Comparison of ENCODE assay signal across 14 cellular contexts in the genomic region with DNA sequence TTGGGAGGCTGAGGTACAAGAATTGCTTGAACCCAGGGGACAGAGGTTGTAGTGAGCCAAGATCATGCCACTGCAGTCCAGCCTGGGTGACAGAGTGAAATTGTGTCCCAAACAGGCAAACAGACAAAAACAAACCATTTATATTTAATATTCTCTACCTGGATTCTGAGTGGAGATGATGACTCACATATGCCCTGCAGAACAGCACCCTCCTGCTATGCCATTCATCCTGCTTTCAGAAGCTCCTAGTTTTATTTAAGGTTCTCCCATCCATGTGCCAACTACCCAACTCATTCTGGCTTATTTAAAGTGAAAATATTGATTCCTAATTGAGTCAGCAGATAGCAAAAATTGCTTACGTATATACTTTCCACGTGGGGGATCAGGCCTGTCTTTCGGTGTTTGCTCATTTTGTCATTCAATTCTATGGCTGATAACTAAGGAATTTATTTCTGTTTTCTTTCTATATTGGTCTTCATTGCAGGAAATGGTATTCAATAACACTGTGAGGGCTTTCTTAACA.
DNase-seq lines count a peak whose midpoint lies in the region; ATAC-seq and TF ChIP-seq lines count a peak whose summit lies in the region.
"Had no signal": no experiment of that assay in that cellular context is flagged by ENCODE, and none has a peak within 500 bp of the region (broad histone marks: within the 10 kb centered on the region; RNA-seq: fewer than 3 reads in every experiment).

No MANE protein-coding gene starts in this region.

- peak; percentile 10 for DNase-seq in DMS53 (lab: John Stamatoyannopoulos, UW)
- no peak for DNase-seq in DMS53 treated with DMSO at 0.1 percent for 48 hours (lab: John Stamatoyannopoulos, UW; ENCODE audit: unreplicated experiment)
- DNase-seq in RWPE2 (ENCODE audit: low spot score): no peak
- DNase-seq in foreskin keratinocyte: no peak
- no peak for DNase-seq in GM19238 (ENCODE audit: insufficient read length, low spot score)
- DNase-seq: AML-193, DND-41, GDM1, H7, KG1 had no signal

- no peaks in the 10 kb centered on the region for H3K36me3 ChIP-seq in RWPE2 (ENCODE audit: low read depth)
- H3K36me3 ChIP-seq: BLaER1 had no signal

- H3K27ac ChIP-seq in RWPE2 (ENCODE audit: poor library complexity, severe bottlenecking): no peak overlapping the region
- peak overlapping the region; percentile 91 for H3K27ac ChIP-seq in foreskin keratinocyte
- H3K27ac ChIP-seq: 22Rv1, BLaER1 had no signal

- H3K4me3 ChIP-seq in RWPE2 (ENCODE audit: severe bottlenecking): no peak overlapping the region
- H3K4me3 ChIP-seq: BLaER1 had no signal

- no peak for TF ChIP-seq POLR2A in GM18505 (IDR thresholded peaks at IDR 0.05; ENCODE audit: borderline replicate concordance, extremely low read depth, insufficient read depth, insufficient read length)

- H3K27me3 ChIP-seq in RWPE2 (ENCODE audit: insufficient read depth, poor library complexity, severe bottlenecking) (no peaks in the 10 kb centered on the region), foreskin keratinocyte (no peaks in the 10 kb centered on the region)
- H3K27me3 ChIP-seq: BLaER1 had no signal

- no peak for TF ChIP-seq CTCF in RWPE2 (IDR thresholded peaks at IDR 0.05; ENCODE audit: poor library complexity, severe bottlenecking)
- peak; percentile 22 for TF ChIP-seq CTCF in foreskin keratinocyte (conservative IDR thresholded peaks at IDR 0.05)

- ATAC-seq in RWPE2 (ENCODE audit: low read depth): peak; percentile 58; the same call in 1 of the 3 replicates
- peak; percentile 26 for ATAC-seq in foreskin keratinocyte
- no peak for ATAC-seq in GM18505 (IDR thresholded peaks at IDR 0.05; ENCODE audit: unreplicated experiment)
- no peak for ATAC-seq in HG02981 (IDR thresholded peaks at IDR 0.05; ENCODE audit: unreplicated experiment)

- H3K4me1 ChIP-seq in RWPE2 (ENCODE audit: insufficient read depth, poor library complexity, severe bottlenecking): no peaks in the 10 kb centered on the region
- peaks cover 29% of the 10 kb centered on the region for H3K4me1 ChIP-seq in foreskin keratinocyte
- H3K4me1 ChIP-seq: BLaER1 had no signal

- H3K9me3 ChIP-seq in RWPE2 (ENCODE audit: severe bottlenecking): no peaks in the 10 kb centered on the region
- H3K9me3 ChIP-seq: BLaER1 had no signal

Comparison
In these comparisons a context has a peak if more than half of its experiments do, and no peak if none do; other contexts are left out.
1. ATAC-seq: peak in RWPE2 (single experiment) and foreskin keratinocyte (single experiment); none in GM18505 (single experiment) and HG02981 (single experiment).